In the genomic region with DNA sequence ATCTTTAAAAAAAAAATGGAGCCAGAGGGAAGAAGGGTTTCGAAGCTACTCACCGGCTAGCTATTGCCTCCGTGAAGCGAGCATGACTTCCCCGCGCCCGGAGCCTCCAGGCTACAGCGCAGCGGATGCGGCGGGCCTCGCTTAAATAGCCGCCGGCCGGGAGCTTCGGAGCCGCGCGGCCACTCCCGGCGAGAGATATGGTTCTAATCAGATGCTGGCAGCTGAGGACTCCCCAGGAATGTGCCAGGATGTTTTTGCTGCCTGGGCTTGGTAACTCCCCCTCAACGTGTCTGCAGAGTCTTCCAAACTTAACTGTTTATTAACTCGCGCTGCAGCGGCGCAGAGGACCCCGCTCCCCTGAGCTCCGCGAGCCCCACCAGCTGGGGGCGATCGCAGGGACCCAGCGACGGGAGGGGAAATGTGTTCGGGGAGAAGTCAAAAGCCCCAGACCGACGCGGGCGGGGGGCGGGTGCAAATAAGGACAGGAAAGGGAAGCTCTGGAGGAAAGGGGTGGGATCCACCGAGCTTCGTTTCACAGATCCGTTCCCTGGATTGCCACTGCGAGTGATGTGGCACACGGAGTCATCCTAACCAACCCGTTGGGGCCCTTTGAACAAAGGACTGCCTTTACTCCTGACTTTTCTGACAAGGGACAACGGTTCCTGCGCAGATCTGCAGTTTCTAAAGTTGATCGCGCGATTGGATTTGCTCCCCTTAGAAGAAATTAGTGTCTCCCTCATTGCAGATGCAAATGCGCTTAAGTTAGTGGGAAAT, we compare ENCODE assay signal across 9 cellular contexts. TPM values are rescaled to one million over a fixed set of nuclear protein-coding genes. Genes with fewer than 3 reads are reported as not detected.
DNase-seq lines count a peak whose midpoint lies in the region; ATAC-seq, FAIRE-seq and TF ChIP-seq lines count a peak whose summit lies in the region.
"Had no signal": no experiment of that assay in that cellular context is flagged by ENCODE, and none has a peak within 500 bp of the region (broad histone marks: within the 10 kb centered on the region; RNA-seq: fewer than 3 reads in every experiment).

A gene (minus strand): TSS at position 230 of the 774 bp plus-strand sequence. CDS start 30,660 bp downstream, outside the sequence.

- intact Hi-C loops in Caco-2 (cut with micrococcal nuclease; ENCODE audit: unreplicated experiment) = loop anchor here (1.0 to 5.0 kb wide), 2 partner anchors 102 to 122 kb away; no protein-coding TSS in a partner anchor
- intact Hi-C loops in left ventricle myocardium inferior (cut with micrococcal nuclease) = loop anchor here (10.0 kb wide), 1 partner anchor 120 kb away; no protein-coding TSS in a partner anchor

- H3K4me2 ChIP-seq in astrocyte (ENCODE audit: low read length) = peak within 1 kb of the TSS; percentile 90

- H3K4me3 ChIP-seq in Caco-2 (ENCODE audit: low read depth, low read length) = peak within 1 kb of the TSS; percentile 63
- peak within 1 kb of the TSS; percentile 89 for H3K4me3 ChIP-seq in astrocyte (ENCODE audit: insufficient read depth, low read depth, low read length)
- peak within 1 kb of the TSS; percentile 73 for H3K4me3 ChIP-seq in left ventricle myocardium inferior

- H3K27me3 Mint-ChIP-seq in Caco-2 (ENCODE audit: insufficient read depth, unreplicated experiment) = no peaks in the 10 kb centered on the region
- peaks cover 29 to 51% of the 10 kb centered on the region in 2 donors for H3K27me3 Mint-ChIP-seq in T-cell
- no peaks in the 10 kb centered on the region for H3K27me3 Mint-ChIP-seq in astrocyte (ENCODE audit: low read depth, unreplicated experiment)

- H3K27me3 ChIP-seq in Caco-2 (replicated peaks; ENCODE audit: control insufficient read depth, insufficient read depth, low read length) (no peaks in the 10 kb centered on the region), astrocyte (ENCODE audit: insufficient read depth, low read length) (no peaks in the 10 kb centered on the region), left ventricle myocardium inferior (ENCODE audit: low read depth) (peaks cover 39% of the 10 kb centered on the region)

- POLR2A ChIA-PET in Caco-2 (lab: Charles Lee) = interaction anchor here (0.6 to 4.0 kb wide), 15 partner anchors 9 to 276 kb away, joined by 3 to 63 read pairs (median 3); no protein-coding TSS in a partner anchor
- POLR2A ChIA-PET in T-cell (lab: Charles Lee) = no interaction called here

- H3K27ac ChIP-seq in astrocyte (ENCODE audit: low read depth, low read length) = peak within 1 kb of the TSS; percentile 95
- H3K27ac ChIP-seq in left ventricle myocardium inferior (replicated peaks) = peak within 1 kb of the TSS; percentile 90

- H3K4me1 Mint-ChIP-seq in Caco-2 (ENCODE audit: low read depth, unreplicated experiment) (peaks cover 41% of the 10 kb centered on the region), T-cell (peaks cover 7 to 10% (median 8%) of the 10 kb centered on the region in 3 donors), astrocyte (ENCODE audit: low read depth, unreplicated experiment) (peaks cover 47% of the 10 kb centered on the region)

- H3K4me1 ChIP-seq in Caco-2 (peaks cover 75% of the 10 kb centered on the region), astrocyte (ENCODE audit: insufficient read depth, low read length) (peaks cover 44% of the 10 kb centered on the region), left ventricle myocardium inferior (peaks cover 64% of the 10 kb centered on the region)

- H3K27ac Mint-ChIP-seq in Caco-2 (ENCODE audit: unreplicated experiment) = peak within 1 kb of the TSS; percentile 89
- no peak within 1 kb of the TSS for H3K27ac Mint-ChIP-seq in T-cell
- peak within 1 kb of the TSS; percentile 94 for H3K27ac Mint-ChIP-seq in astrocyte (ENCODE audit: unreplicated experiment)

- TF ChIP-seq CTCF in Caco-2 (IDR thresholded peaks at IDR 0.05; ENCODE audit: insufficient read depth in 1 of 2, low read depth in 1 of 2, low read length in 1 of 2, severe bottlenecking in 1 of 2, unreplicated experiment in 1 of 2) (peak; percentile 52 to 86), astrocyte (IDR thresholded peaks at IDR 0.05; ENCODE audit: insufficient read depth, low read depth, low read length) (peak; percentile 48), left ventricle myocardium inferior (IDR thresholded peaks at IDR 0.05; ENCODE audit: borderline replicate concordance) (peak; percentile 64)

- H3K9me3 ChIP-seq in Caco-2 (no peaks in the 10 kb centered on the region), astrocyte (ENCODE audit: insufficient read depth, low read depth, low read length) (no peaks in the 10 kb centered on the region), left ventricle myocardium inferior (replicated peaks) (no peaks in the 10 kb centered on the region)

- peaks cover 50% of the 10 kb centered on the region for H3K79me2 ChIP-seq in astrocyte (ENCODE audit: insufficient read depth, low read length)

- H3K36me3 ChIP-seq in Caco-2 (ENCODE audit: control insufficient read depth, insufficient read depth, low read length) (no peaks in the 10 kb centered on the region), astrocyte (ENCODE audit: insufficient read depth, low read length) (no peaks in the 10 kb centered on the region), left ventricle myocardium inferior (no peaks in the 10 kb centered on the region)

- peak within 1 kb of the TSS; percentile 71 for H3K4me3 Mint-ChIP-seq in Caco-2 (ENCODE audit: unreplicated experiment)
- peak within 1 kb of the TSS; percentile 76 to 83 (median 78) for H3K4me3 Mint-ChIP-seq in T-cell
- H3K4me3 Mint-ChIP-seq in astrocyte (ENCODE audit: unreplicated experiment) = peak within 1 kb of the TSS; percentile 96

- peaks cover 37% of the 10 kb centered on the region for H4K20me1 ChIP-seq in astrocyte (ENCODE audit: insufficient read depth, low read length)

- CTCF ChIA-PET in Caco-2 (lab: Charles Lee) = interaction anchor here (0.6 to 3.1 kb wide), 18 partner anchors 12 to 1523 kb away, joined by 3 to 31 read pairs (median 4); no protein-coding TSS in a partner anchor
- CTCF ChIA-PET in T-cell (lab: Charles Lee) = interaction anchor here (0.6 to 1.3 kb wide), 6 partner anchors 8 to 208 kb away, joined by 3 to 6 read pairs (median 4); no protein-coding TSS in a partner anchor

- ATAC-seq in HG03520 (IDR thresholded peaks at IDR 0.05; ENCODE audit: unreplicated experiment) = peak; percentile 56
- peak; percentile 70 to 82 (median 79) for ATAC-seq in T-cell (replicated peaks in 1 of 4)
- no peak for ATAC-seq in HG03280 (IDR thresholded peaks at IDR 0.05; ENCODE audit: unreplicated experiment)

- peak; percentile 17 for FAIRE-seq in astrocyte (lab: Jason Lieb, UNC)
- FAIRE-seq: TTC549 had no signal

- H3K9ac ChIP-seq in astrocyte (ENCODE audit: low read length) = peak within 1 kb of the TSS; percentile 100

- peak within 1 kb of the TSS; percentile 71 for H2AFZ ChIP-seq in astrocyte (ENCODE audit: low read depth, low read length)

- no peaks in the 10 kb centered on the region for H3K9me3 Mint-ChIP-seq in Caco-2 (ENCODE audit: unreplicated experiment)
- no peaks in the 10 kb centered on the region for H3K9me3 Mint-ChIP-seq in T-cell
- no peaks in the 10 kb centered on the region for H3K9me3 Mint-ChIP-seq in astrocyte (ENCODE audit: unreplicated experiment)

- DNase-seq in Caco-2 (peak; percentile 91 to 93), T-cell (peak; percentile 2 to 65 (median 24)), astrocyte (ENCODE audit: low read depth) (peak; percentile 96), left ventricle myocardium inferior (peak; percentile 89), pons (ENCODE audit: low spot score) (peak; percentile 70), ureter (ENCODE audit: low spot score) (peak; percentile 81)

- no TSS peak for BruUV-seq in Caco-2 (replicated peaks; lab: Mats Ljungman, UMichigan)

- peaks cover 39% of the 10 kb centered on the region for H3K36me3 Mint-ChIP-seq in Caco-2 (ENCODE audit: insufficient read depth, unreplicated experiment)
- no peaks in the 10 kb centered on the region for H3K36me3 Mint-ChIP-seq in T-cell
- H3K36me3 Mint-ChIP-seq in astrocyte (ENCODE audit: low read depth, unreplicated experiment) = peaks cover 6% of the 10 kb centered on the region

RNA-seq across cellular contexts. Expression of the gene that starts here (rescaled TPM):
- total RNA-seq in Caco-2 (2022) (133 and 135 TPM in 2 replicates), T-cell (1 to 10 TPM in 1 of 5 donors, under 1 TPM in 4; 0.47 to 1.1 (median 0.78) TPM), astrocyte (76.8 and 84.5 TPM in 2 replicates), left ventricle myocardium inferior (28.5 TPM), ureter (77.2 TPM)

Comparison
In these comparisons a context has a peak if more than half of its experiments do, and no peak if none do; other contexts are left out.
1. RNA of the gene that starts here (total RNA-seq): 133 to 135 TPM in Caco-2, 76.8 to 84.5 TPM in astrocyte, 77.2 TPM in ureter (single experiment) and 28.5 TPM in left ventricle myocardium inferior (single experiment); 0.47 to 1.1 TPM in T-cell; every median in the first group is over 10 times any median in the second.
2. DNase-seq: peak in every context shown above with its lines; median percentile 96 in astrocyte; 92 in Caco-2; 89 in left ventricle myocardium inferior; 81 in ureter; 70 in pons; 24 in T-cell.
3. H3K27ac Mint-ChIP-seq: peak in Caco-2 (single experiment) and astrocyte (single experiment); none in T-cell (0 of 2).
4. Peak in every context shown above with its lines, with median percentiles within 50 percentile points of each other: H3K4me3 ChIP-seq, H3K4me3 Mint-ChIP-seq and CTCF ChIP-seq.